Comparison of ENCODE assay signal across 1 cellular context in the genomic region with DNA sequence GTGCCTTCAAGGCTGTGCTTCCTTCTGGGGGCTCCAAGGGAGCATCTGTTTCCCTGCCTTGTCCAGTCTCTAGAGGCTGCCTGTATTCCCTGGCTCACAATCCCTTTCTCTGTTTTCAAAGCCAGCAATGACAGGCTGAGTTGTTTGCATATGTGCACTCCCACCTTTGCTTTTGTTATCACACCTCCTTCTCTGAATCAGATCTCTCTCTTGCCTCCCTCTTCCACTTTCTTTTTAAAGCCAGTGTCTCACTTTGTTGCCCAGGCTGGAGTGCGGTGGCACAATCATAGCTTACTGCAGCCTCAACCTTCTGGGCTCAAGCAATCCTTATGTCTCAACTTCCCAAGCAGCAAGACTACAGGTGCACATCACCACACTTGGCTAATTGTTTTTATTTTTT.
TF ChIP-seq lines count a peak whose summit lies in the region.

No MANE protein-coding gene starts in this region.

TF ChIP-seq in IMR-90, 13 proteins besides CTCF, POLR2A, EP300 and RAD21:
- TF ChIP-seq, protein P1, sequence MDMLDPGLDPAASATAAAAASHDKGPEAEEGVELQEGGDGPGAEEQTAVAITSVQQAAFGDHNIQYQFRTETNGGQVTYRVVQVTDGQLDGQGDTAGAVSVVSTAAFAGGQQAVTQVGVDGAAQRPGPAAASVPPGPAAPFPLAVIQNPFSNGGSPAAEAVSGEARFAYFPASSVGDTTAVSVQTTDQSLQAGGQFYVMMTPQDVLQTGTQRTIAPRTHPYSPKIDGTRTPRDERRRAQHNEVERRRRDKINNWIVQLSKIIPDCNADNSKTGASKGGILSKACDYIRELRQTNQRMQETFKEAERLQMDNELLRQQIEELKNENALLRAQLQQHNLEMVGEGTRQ (IDR thresholded peaks at IDR 0.05; ENCODE audit: low read depth, low read length) = no peak
- TF ChIP-seq MAFK (IDR thresholded peaks at IDR 0.05; ENCODE audit: low read depth, low read length) (no peak), FOS (IDR thresholded peaks at IDR 0.05; ENCODE audit: low read depth, low read length) (no peak), MXI1 (IDR thresholded peaks at IDR 0.05; ENCODE audit: borderline replicate concordance, low read depth, low read length) (no peak), RCOR1 (IDR thresholded peaks at IDR 0.05; ENCODE audit: insufficient replicate concordance, low read length) (no peak), CEBPB (IDR thresholded peaks at IDR 0.05; ENCODE audit: low read depth, low read length) (no peak), BHLHE40 (IDR thresholded peaks at IDR 0.05; ENCODE audit: low read depth, low read length) (no peak), NFE2L2 (IDR thresholded peaks at IDR 0.05; ENCODE audit: low read depth, low read length) (no peak)
- TF ChIP-seq, protein P2, sequence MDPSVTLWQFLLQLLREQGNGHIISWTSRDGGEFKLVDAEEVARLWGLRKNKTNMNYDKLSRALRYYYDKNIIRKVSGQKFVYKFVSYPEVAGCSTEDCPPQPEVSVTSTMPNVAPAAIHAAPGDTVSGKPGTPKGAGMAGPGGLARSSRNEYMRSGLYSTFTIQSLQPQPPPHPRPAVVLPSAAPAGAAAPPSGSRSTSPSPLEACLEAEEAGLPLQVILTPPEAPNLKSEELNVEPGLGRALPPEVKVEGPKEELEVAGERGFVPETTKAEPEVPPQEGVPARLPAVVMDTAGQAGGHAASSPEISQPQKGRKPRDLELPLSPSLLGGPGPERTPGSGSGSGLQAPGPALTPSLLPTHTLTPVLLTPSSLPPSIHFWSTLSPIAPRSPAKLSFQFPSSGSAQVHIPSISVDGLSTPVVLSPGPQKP (IDR thresholded peaks at IDR 0.05; ENCODE audit: borderline replicate concordance, low read depth, low read length) = no peak
